ENCODE assay signal across 1 cellular context in genomic region chr9:40974912-40975311, GRCh38.
DNase-seq lines count a peak whose midpoint lies in the region; TF ChIP-seq lines count a peak whose summit lies in the region.
"Not testable (repeated sequence)": the region's sequence is repeated elsewhere in the genome, so short reads cannot be mapped to it uniquely, and the experiment has no call there.

No MANE protein-coding gene starts in this region.

- H3K36me3 ChIP-seq in spleen: not testable (repeated sequence)

- TF ChIP-seq CTCF in spleen (IDR thresholded peaks at IDR 0.05 in 8 of 11, conservative IDR thresholded peaks at IDR 0.05 in 3 of 11): not testable (repeated sequence)

- H3K9me3 ChIP-seq in spleen: not testable (repeated sequence)

- not testable (repeated sequence) for H3K27me3 ChIP-seq in spleen (replicated peaks in 1 of 7)

- not testable (repeated sequence) for H3K4me1 ChIP-seq in spleen

- peak; percentile 68 for DNase-seq in spleen

- not testable (repeated sequence) for TF ChIP-seq POLR2A in spleen (IDR thresholded peaks at IDR 0.05)

- WGBS in spleen, 5 donors: 88 to 93% (median 90%) methylated on average over 8 to 10 of the region's 10 CpGs

- not testable (repeated sequence) for H3K4me3 ChIP-seq in spleen

- H3K27ac ChIP-seq in spleen: not testable (repeated sequence)

- intact Hi-C loops in spleen (cut with DNase I; ENCODE audit: low total_unique reads): not testable (repeated sequence)
